ENCODE assay signal across 10 cellular contexts in genomic region chr12:89960607-89961394, GRCh38.
DNase-seq lines count a peak whose midpoint lies in the region; ATAC-seq and TF ChIP-seq lines count a peak whose summit lies in the region.
"Had no signal": no experiment of that assay in that cellular context is flagged by ENCODE, and none has a peak within 500 bp of the region (broad histone marks: within the 10 kb centered on the region; RNA-seq: fewer than 3 reads in every experiment).

No MANE protein-coding gene starts in this region.

- in situ Hi-C loops in GM13977 (cut with MboI; ENCODE audit: low pct_unique_long_range_greater_than_20kb, low sequenced_read_pairs, unreplicated experiment): no loop called here

- peak; percentile 7 for DNase-seq in GM13977 (ENCODE audit: low spot score)
- no peak for DNase-seq in Ammon's horn (ENCODE audit: low spot score)
- no peak for DNase-seq in NCI-H2227 (lab: John Stamatoyannopoulos, UW; ENCODE audit: unreplicated experiment)
- no peak for DNase-seq in COR-L47 (lab: John Stamatoyannopoulos, UW)
- no peak for DNase-seq in midbrain (lab: John Stamatoyannopoulos, UW)
- DNase-seq: activated gamma-delta T cell, GDM1 had no signal

- no peak for TF ChIP-seq CTCF in GM13977 (IDR thresholded peaks at IDR 0.05; ENCODE audit: extremely low read depth, insufficient read depth, missing control alignments)

- ATAC-seq in GM21381 (IDR thresholded peaks at IDR 0.05; ENCODE audit: unreplicated experiment) (peak; percentile 31), HG03460 (IDR thresholded peaks at IDR 0.05; ENCODE audit: unreplicated experiment) (peak; percentile 29), esophagus mucosa (peak; percentile 85)

Comparison
In these comparisons a context has a peak if more than half of its experiments do, and no peak if none do; other contexts are left out.
1. ATAC-seq: peak in every context shown above with its lines; median percentile 85 in esophagus mucosa; 31 in GM21381; 29 in HG03460.